27 cellular contexts compared by ENCODE assay signal in genomic region chr7:50718311-50718710, GRCh38.
DNase-seq lines count a peak whose midpoint lies in the region; ATAC-seq and TF ChIP-seq lines count a peak whose summit lies in the region.
"Had no signal": no experiment of that assay in that cellular context is flagged by ENCODE, and none has a peak within 500 bp of the region (broad histone marks: within the 10 kb centered on the region; RNA-seq: fewer than 3 reads in every experiment).

No MANE protein-coding gene starts in this region.

- no peaks in the 10 kb centered on the region for H3K27me3 Mint-ChIP-seq in activated CD8-positive, alpha-beta T cell treated with anti-CD3 and anti-CD28 coated beads for 36 hours
- peaks cover 0 to 3% (median 0%) of the 10 kb centered on the region in 5 donors for H3K27me3 Mint-ChIP-seq in naive thymus-derived CD8-positive, alpha-beta T cell

- H3K27ac Mint-ChIP-seq in activated CD8-positive, alpha-beta T cell treated with anti-CD3 and anti-CD28 coated beads for 36 hours, result no peak overlapping the region
- H3K27ac Mint-ChIP-seq in naive thymus-derived CD8-positive, alpha-beta T cell, result peak overlapping the region in 2 of 10 donors; percentile 1 to 50
- H3K27ac Mint-ChIP-seq: CD4-positive, CD25-positive, alpha-beta regulatory T cell had no signal

- H3K4me3 Mint-ChIP-seq in activated CD8-positive, alpha-beta T cell treated with anti-CD3 and anti-CD28 coated beads for 36 hours, result no peak overlapping the region
- no peak overlapping the region for H3K4me3 Mint-ChIP-seq in naive thymus-derived CD8-positive, alpha-beta T cell
- H3K4me3 Mint-ChIP-seq: CD4-positive, CD25-positive, alpha-beta regulatory T cell; immature natural killer cell had no signal

- peak; percentile 60 for DNase-seq in NCI-H1092 treated with DMSO at 0.1 percent for 48 hours (lab: John Stamatoyannopoulos, UW)
- DNase-seq in NCI-H1092 (lab: John Stamatoyannopoulos, UW), result no peak
- DNase-seq in DMS79 (lab: John Stamatoyannopoulos, UW), result peak; percentile 77
- peak; percentile 21 for DNase-seq in medulla oblongata (ENCODE audit: extremely low spot score)
- DNase-seq in activated CD8-positive, alpha-beta T cell treated with anti-CD3 and anti-CD28 coated beads for 36 hours, result no peak
- DNase-seq in naive thymus-derived CD8-positive, alpha-beta T cell, result no peak
- DNase-seq in amniotic stem cell (lab: John Stamatoyannopoulos, UW), result no peak
- DNase-seq: activated CD4-positive, alpha-beta T cell treated with anti-CD3 and anti-CD28 coated beads for 48 hours; activated gamma-delta T cell treated with Interleukin-2 at 50 U/mL for 16 hours; activated T-cell treated with anti-CD3 and anti-CD28 coated beads, Interleukin-2, amount 50 U/mL, for 1 hour; CD4-positive, CD25-positive, alpha-beta regulatory T cell; cerebellar nuclear complex; DMS 273 treated with DMSO at 0.1 percent for 48 hours; GF-D8; HCEC 1CT; hypothalamus; immature natural killer cell; NCI-H187 treated with DMSO at 0.1 percent for 48 hours; NCI-H226; nucleus accumbens; psoas muscle; RPMI8226; stimulated activated naive CD8-positive, alpha-beta T cell treated with anti-CD3 and anti-CD28 coated beads, Interleukin-15, Interleukin-2, amounts not matched to agents 100 U/mL and 50 U/mL, for 24 hours had no signal

- TF ChIP-seq CTCF in VCaP (conservative IDR thresholded peaks at IDR 0.05), result no peak
- no peak for TF ChIP-seq CTCF in activated CD8-positive, alpha-beta T cell treated with anti-CD3 and anti-CD28 coated beads for 36 hours (IDR thresholded peaks at IDR 0.05)

- no peak for ATAC-seq in activated CD8-positive, alpha-beta T cell treated with anti-CD3 and anti-CD28 coated beads for 36 hours
- no peak for ATAC-seq in naive thymus-derived CD8-positive, alpha-beta T cell
- ATAC-seq: gastroesophageal sphincter; left lobe of liver; psoas muscle; stimulated activated naive CD8-positive, alpha-beta T cell treated with anti-CD3 and anti-CD28 coated beads, Interleukin-15, Interleukin-2, amounts not matched to agents 100 U/mL and 50 U/mL, for 24 hours had no signal

- CTCF ChIA-PET in activated CD8-positive, alpha-beta T cell treated with anti-CD3 and anti-CD28 coated beads for 36 hours (lab: Charles Lee), result no interaction called here

- H3K36me3 Mint-ChIP-seq in activated CD8-positive, alpha-beta T cell treated with anti-CD3 and anti-CD28 coated beads for 36 hours (ENCODE audit: low read depth), result no peaks in the 10 kb centered on the region
- H3K36me3 Mint-ChIP-seq in naive thymus-derived CD8-positive, alpha-beta T cell, result no peaks in the 10 kb centered on the region
- H3K36me3 Mint-ChIP-seq: CD4-positive, CD25-positive, alpha-beta regulatory T cell; immature natural killer cell had no signal

- H3K4me1 Mint-ChIP-seq in activated CD8-positive, alpha-beta T cell treated with anti-CD3 and anti-CD28 coated beads for 36 hours (ENCODE audit: low read depth), result peaks cover 4% of the 10 kb centered on the region
- H3K4me1 Mint-ChIP-seq in naive thymus-derived CD8-positive, alpha-beta T cell, result peaks cover 3 to 10% (median 8%) of the 10 kb centered on the region in 4 donors

- H3K9me3 Mint-ChIP-seq in activated CD8-positive, alpha-beta T cell treated with anti-CD3 and anti-CD28 coated beads for 36 hours, result no peaks in the 10 kb centered on the region
- H3K9me3 Mint-ChIP-seq in naive thymus-derived CD8-positive, alpha-beta T cell, result peaks cover 0 to 10% (median 0%) of the 10 kb centered on the region in 9 donors
- H3K9me3 Mint-ChIP-seq: immature natural killer cell had no signal

- intact Hi-C loops in activated CD8-positive, alpha-beta T cell treated with anti-CD3 and anti-CD28 coated beads for 36 hours (cut with micrococcal nuclease), result no loop called here

- H3K27ac ChIP-seq in VCaP, result peak overlapping the region; percentile 53
- H3K27ac ChIP-seq: gastroesophageal sphincter, psoas muscle, thoracic aorta had no signal

- POLR2A ChIA-PET in activated CD8-positive, alpha-beta T cell treated with anti-CD3 and anti-CD28 coated beads for 36 hours (lab: Charles Lee), result no interaction called here
- POLR2A ChIA-PET in naive thymus-derived CD8-positive, alpha-beta T cell (lab: Charles Lee), result no interaction called here

Comparison
In these comparisons a context has a peak if more than half of its experiments do, and no peak if none do; other contexts are left out.
1. DNase-seq: peak in NCI-H1092 treated with DMSO at 0.1 percent for 48 hours (single experiment), DMS79 (single experiment) and medulla oblongata (single experiment); none in NCI-H1092 (single experiment), activated CD8-positive, alpha-beta T cell treated with anti-CD3 and anti-CD28 coated beads for 36 hours (single experiment), naive thymus-derived CD8-positive, alpha-beta T cell (0 of 10) and amniotic stem cell (single experiment).